Comparison of ENCODE assay signal across 1 cellular context in the genomic region with DNA sequence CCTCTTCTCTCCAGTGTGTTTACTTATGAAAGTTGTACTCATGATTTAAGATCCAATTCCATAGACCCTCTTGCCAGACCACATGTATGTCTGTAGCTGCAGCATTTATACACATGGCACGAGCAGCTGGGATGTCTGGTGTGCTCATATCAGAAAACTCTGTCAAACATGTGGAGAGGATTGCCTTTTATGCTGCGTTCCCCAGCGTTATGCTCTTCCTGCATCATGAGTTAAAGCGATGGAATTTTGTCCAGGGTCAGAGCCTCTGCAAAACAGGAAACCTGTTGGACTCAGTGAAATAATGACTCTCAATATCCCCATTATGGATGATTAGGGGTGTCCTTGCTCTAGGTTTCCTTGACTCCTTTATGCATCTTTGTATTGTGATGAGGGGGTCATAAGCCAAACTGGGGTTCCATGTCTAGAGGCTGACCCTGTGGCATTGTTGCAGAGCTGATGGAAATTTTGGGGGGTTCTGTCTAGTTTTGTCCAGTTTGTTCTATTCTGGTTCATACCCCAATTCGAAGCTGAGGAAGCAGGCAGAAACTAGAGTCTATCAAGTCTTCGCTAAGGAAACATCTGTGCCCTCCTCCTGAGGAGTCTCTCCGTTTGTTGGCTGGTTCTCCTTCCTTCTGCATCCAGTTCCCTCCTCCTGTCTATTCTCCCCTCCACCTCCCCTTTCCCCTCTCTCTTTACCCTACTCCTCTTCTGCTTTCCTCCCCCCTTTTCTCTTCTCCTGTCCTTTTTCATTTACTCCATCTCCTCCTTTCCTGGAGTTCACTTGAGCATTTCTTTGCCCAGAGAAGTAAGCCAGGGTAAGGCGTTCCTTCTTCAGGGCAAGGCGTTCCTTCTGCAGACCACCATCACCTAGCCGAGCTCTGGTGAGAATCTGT.
TF ChIP-seq lines count a peak whose summit lies in the region.

No MANE protein-coding gene starts in this region.

TF ChIP-seq in H1, 55 proteins besides CTCF, POLR2A, EP300 and RAD21:
- TF ChIP-seq SIX5 (IDR thresholded peaks at IDR 0.05; ENCODE audit: low read depth, low read length) (no peak), SIRT6 (IDR thresholded peaks at IDR 0.05; ENCODE audit: low read length) (no peak), TAF1 (IDR thresholded peaks at IDR 0.05; ENCODE audit: low read depth, low read length) (no peak), RFX5 (IDR thresholded peaks at IDR 0.05; ENCODE audit: borderline replicate concordance, low read depth, low read length) (no peak)
